8 cellular contexts compared by ENCODE assay signal in genomic region chr1:57423135-57424131, GRCh38. TPM values are rescaled to one million over a fixed set of nuclear protein-coding genes. Genes with fewer than 3 reads are reported as not detected.
DNase-seq lines count a peak whose midpoint lies in the region; ATAC-seq, FAIRE-seq and TF ChIP-seq lines count a peak whose summit lies in the region.

Gene DAB1, minus strand, starts transcription at chr1:57424060. Its CDS starts 133,030 bp downstream, at chr1:57291030.

- no peak within 1 kb of the TSS for H3K4me3 ChIP-seq in endothelial cell of umbilical vein (replicated peaks in 1 of 3; ENCODE audit: insufficient read depth in 1 of 3, low read depth in 1 of 3, low read length in 3 of 3)

- no peak for ATAC-seq in HG03025 (IDR thresholded peaks at IDR 0.05; ENCODE audit: low FRiP score, unreplicated experiment)
- no peak for ATAC-seq in HG03520 (IDR thresholded peaks at IDR 0.05; ENCODE audit: unreplicated experiment)
- ATAC-seq in HG02642 (IDR thresholded peaks at IDR 0.05; ENCODE audit: poor library complexity, unreplicated experiment): no peak

- H3K79me2 ChIP-seq in endothelial cell of umbilical vein (ENCODE audit: control insufficient read depth, insufficient read depth, low read length): no peaks in the 10 kb centered on the region

- no TSS peak for BruUV-seq in endothelial cell of umbilical vein (replicated peaks; lab: Mats Ljungman, UMichigan)

- no peaks in the 10 kb centered on the region for H3K4me1 ChIP-seq in endothelial cell of umbilical vein (ENCODE audit: control insufficient read depth, extremely low read depth, insufficient read depth, low read length)

- peak within 1 kb of the TSS; percentile 85 to 88 (median 88) for H3K4me3 Mint-ChIP-seq in nephron

- H3K9me1 ChIP-seq in endothelial cell of umbilical vein (replicated peaks; ENCODE audit: control insufficient read depth, extremely low read depth, insufficient read depth, low read length): no peaks in the 10 kb centered on the region

- no peak within 1 kb of the TSS for H3K9ac ChIP-seq in endothelial cell of umbilical vein (replicated peaks; ENCODE audit: extremely low read depth, insufficient read depth, low read length)

- no peaks in the 10 kb centered on the region for H3K36me3 ChIP-seq in endothelial cell of umbilical vein (ENCODE audit: control insufficient read depth in 2 of 2, extremely low read depth in 1 of 2, insufficient read depth in 2 of 2, low read length in 2 of 2)

- no peak within 1 kb of the TSS for H2AFZ ChIP-seq in endothelial cell of umbilical vein (ENCODE audit: low read depth, low read length)

- H3K27ac ChIP-seq in endothelial cell of umbilical vein (ENCODE audit: insufficient read depth, low read depth, low read length): no peak within 1 kb of the TSS

- H3K27me3 Mint-ChIP-seq in nephron (ENCODE audit: low read depth): peaks cover 91% of the 10 kb centered on the region

- intact Hi-C loops in endothelial cell of umbilical vein (cut with micrococcal nuclease): no loop called here

- no peaks in the 10 kb centered on the region for H3K36me3 Mint-ChIP-seq in nephron (ENCODE audit: low read depth)

- CTCF ChIA-PET in endothelial cell of umbilical vein (lab: Charles Lee): interaction anchor here (0.6 to 0.8 kb wide), 4 partner anchors 8 to 524 kb away, joined by 3 read pairs; no protein-coding TSS in a partner anchor

- H3K9me3 ChIP-seq in endothelial cell of umbilical vein (replicated peaks; ENCODE audit: control insufficient read depth, insufficient read depth, low read length): no peaks in the 10 kb centered on the region

- dilution Hi-C loops in endothelial cell of umbilical vein (cut with MboI; ENCODE audit: extremely low pct_ligation_motif_present, low sequenced_read_pairs): no loop called here

- peak within 1 kb of the TSS in 1 of 3 experiments; percentile 71 for H3K27ac Mint-ChIP-seq in nephron

- no peak for TF ChIP-seq POLR2A in endothelial cell of umbilical vein (IDR thresholded peaks at IDR 0.05; ENCODE audit: low read depth, low read length)

- TF ChIP-seq CTCF in endothelial cell of umbilical vein (IDR thresholded peaks at IDR 0.05; ENCODE audit: extremely low read depth in 1 of 2, insufficient read depth in 1 of 2, low read depth in 1 of 2, low read length in 2 of 2): no peak
- TF ChIP-seq CTCF in nephron (IDR thresholded peaks at IDR 0.05; ENCODE audit: unreplicated experiment in 3 of 3): no peak

- H3K9me3 Mint-ChIP-seq in nephron: no peaks in the 10 kb centered on the region

- no peak for FAIRE-seq in endothelial cell of umbilical vein (lab: Jason Lieb, UNC)

- no peak within 1 kb of the TSS for H3K4me2 ChIP-seq in endothelial cell of umbilical vein (ENCODE audit: insufficient read depth, low read length)

- POLR2A ChIA-PET in endothelial cell of umbilical vein (lab: Charles Lee): no interaction called here

- DNase-seq in COLO668 (lab: John Stamatoyannopoulos, UW; ENCODE audit: unreplicated experiment): peak; percentile 76
- DNase-seq in NCI-H345 (lab: John Stamatoyannopoulos, UW): peak; percentile 44
- no peak for DNase-seq in endothelial cell of umbilical vein (ENCODE audit: low read depth, low spot score)
- no peak for DNase-seq in mucosa of gallbladder (ENCODE audit: low spot score)

- H4K20me1 ChIP-seq in endothelial cell of umbilical vein (replicated peaks; ENCODE audit: control insufficient read depth, extremely low read depth, insufficient read depth, low read length): no peaks in the 10 kb centered on the region

- H3K27me3 ChIP-seq in endothelial cell of umbilical vein (ENCODE audit: control insufficient read depth in 2 of 2, insufficient read depth in 2 of 2, low read length in 2 of 2): peaks cover 38 to 43% of the 10 kb centered on the region in 2 experiments

- peaks cover 26% of the 10 kb centered on the region for H3K4me1 Mint-ChIP-seq in nephron

TF ChIP-seq in endothelial cell of umbilical vein, 7 proteins besides CTCF, POLR2A, EP300 and RAD21:
- TF ChIP-seq FOS (IDR thresholded peaks at IDR 0.05; ENCODE audit: borderline replicate concordance, insufficient read depth, low read length): no peak
- TF ChIP-seq MYC (IDR thresholded peaks at IDR 0.05; ENCODE audit: low read depth, low read length): no peak
- TF ChIP-seq GATA2 (IDR thresholded peaks at IDR 0.05; ENCODE audit: insufficient read depth, insufficient read length, low read depth, low read length): no peak
- no peak for TF ChIP-seq MAX (IDR thresholded peaks at IDR 0.05; ENCODE audit: insufficient read depth, insufficient read length)
- TF ChIP-seq JUN (IDR thresholded peaks at IDR 0.05; ENCODE audit: borderline replicate concordance, insufficient read depth, insufficient read length, low read depth): no peak
- peak; percentile 66 for TF ChIP-seq EZH2 (IDR thresholded peaks at IDR 0.05; ENCODE audit: borderline replicate concordance, low read depth, low read length, severe bottlenecking)
- no peak for TF ChIP-seq POLR2AphosphoS5 (IDR thresholded peaks at IDR 0.05; ENCODE audit: insufficient read depth, low read depth, low read length)

RNA-seq across cellular contexts. Expression of gene DAB1, which starts in this region (rescaled TPM):
- total RNA-seq in endothelial cell of umbilical vein (not detected in 2 replicates), mucosa of gallbladder (5.0 TPM)
- polyA plus RNA-seq in endothelial cell of umbilical vein: not detected in 2 replicates
- polyA plus RNA-seq in endothelial cell of umbilical vein (2011; cell fraction: cytosol; rRNA removed): not detected in 2 replicates
- polyA plus RNA-seq in endothelial cell of umbilical vein (2011; cell fraction: nucleus; rRNA removed): not detected in 2 replicates
- not detected in 2 replicates for polyA plus RNA-seq in endothelial cell of umbilical vein (2012)
- polyA minus RNA-seq in endothelial cell of umbilical vein: not detected in 2 replicates
- polyA minus RNA-seq in endothelial cell of umbilical vein (2011; cell fraction: cytosol; rRNA and poly(A)+ RNA removed): not detected
- polyA minus RNA-seq in endothelial cell of umbilical vein (2011; cell fraction: nucleus; rRNA and poly(A)+ RNA removed): not detected in 2 replicates

Comparison
In these comparisons a context has a peak if more than half of its experiments do, and no peak if none do; other contexts are left out.
1. DNase-seq: peak in COLO668 (single experiment) and NCI-H345 (single experiment); none in endothelial cell of umbilical vein (single experiment) and mucosa of gallbladder (single experiment).